ENCODE assay signal across 8 cellular contexts in genomic region chr19:11798391-11799296, GRCh38. TPM values are rescaled to one million over a fixed set of nuclear protein-coding genes. Genes with fewer than 3 reads are reported as not detected.
A peak's percentile ranks its signal among the peaks of the same experiment; 100 is the strongest.
DNase-seq lines count a peak whose midpoint lies in the region; ATAC-seq and TF ChIP-seq lines count a peak whose summit lies in the region.

Gene ZNF491 (plus strand): TSS chr19:11798523. CDS start chr19:11805954, 7,431 bp downstream.

- POLR2A ChIA-PET in AG04449 (lab: Yijun Ruan, JAX): interaction anchor here (0.8 to 1.1 kb wide), 2 partner anchors 15 to 125 kb away, joined by 3 read pairs; no protein-coding TSS in a partner anchor

- H3K27me3 ChIP-seq in dorsolateral prefrontal cortex: no peaks in the 10 kb centered on the region

- TF ChIP-seq CTCF in AG04449 (IDR thresholded peaks at IDR 0.05; ENCODE audit: insufficient read depth, low read length, missing control alignments) (peak; percentile 50), dorsolateral prefrontal cortex (IDR thresholded peaks at IDR 0.05 in 54 of 56, conservative IDR thresholded peaks at IDR 0.05 in 2 of 56; ENCODE audit: low read depth in 1 of 56, partially characterized antibody in 56 of 56) (peak in 35 of 56 donors; percentile 4 to 50 (median 24)), lower leg skin (IDR thresholded peaks at IDR 0.05) (no peak)

- ATAC-seq in GM18873 (IDR thresholded peaks at IDR 0.05; ENCODE audit: low FRiP score, unreplicated experiment): peak; percentile 76
- peak; percentile 90 for ATAC-seq in HG03196 (IDR thresholded peaks at IDR 0.05; ENCODE audit: unreplicated experiment)

- H3K4me3 ChIP-seq in AG04449 (ENCODE audit: low read depth, low read length) (peak within 1 kb of the TSS; percentile 81), dorsolateral prefrontal cortex (peak within 1 kb of the TSS; percentile 44 to 93 (median 82)), lower leg skin (ENCODE audit: low read depth, poor library complexity, severe bottlenecking) (peak within 1 kb of the TSS; percentile 48)

- intact Hi-C loops in dorsolateral prefrontal cortex (cut with DNase I): loop anchor here (2.0 to 5.0 kb wide), 5 partner anchors 14 to 344 kb away; partner anchors contain the start of genes ZNF700 (in 2 of the 2), ZNF20 (in 1 of the 2) and ZNF844 (in 1 of the 2)
- intact Hi-C loops in lower leg skin (cut with DNase I; ENCODE audit: low total_unique reads): loop anchor here (5.0 kb wide), 1 partner anchor 189 kb away; no protein-coding TSS in a partner anchor

- no peak for TF ChIP-seq POLR2A in lower leg skin (IDR thresholded peaks at IDR 0.05)

- DNase-seq in AG04449 (ENCODE audit: low read depth, low spot score): peak; percentile 34
- peak; percentile 85 for DNase-seq in NCI-H524 treated with DMSO at 0.1 percent for 48 hours (lab: John Stamatoyannopoulos, UW)
- DNase-seq in activated CD4-positive, alpha-beta T cell treated with anti-CD3 and anti-CD28 coated beads, Interleukin-2, amount 50 U/mL, for 4 hours: peak; percentile 82 to 83
- peak; percentile 88 to 96 (median 94) for DNase-seq in dorsolateral prefrontal cortex
- peak; percentile 89 to 98 for DNase-seq in lower leg skin (ENCODE audit: low spot score in 2 of 2)
- DNase-seq in stimulated activated CD4-positive, alpha-beta T cell treated with anti-CD3 and anti-CD28 coated beads, Interleukin-4, amount 100 ng/mL, for 1 hour: peak; percentile 89

- H3K27ac ChIP-seq in dorsolateral prefrontal cortex: peak within 1 kb of the TSS in 58 of 59 donors; percentile 1 to 91 (median 76)

- CTCF ChIA-PET in AG04449 (lab: Yijun Ruan, JAX): interaction anchor here (0.6 to 8.6 kb wide), 34 partner anchors 10 to 457 kb away, joined by 3 to 95 read pairs (median 6); partner anchors contain the start of genes ZNF433, ZNF440, ZNF441 and ZNF700

- WGBS in lower leg skin, 2 donors: 1 to 3% methylated on average over 21 to 54 of the region's 56 CpGs

RNA-seq across cellular contexts. Expression of gene ZNF491, which starts in this region (rescaled TPM):
- 10 to 100 TPM in 5 of 120 experiments, 1 to 10 TPM in 115; 3.3 to 10.8 (median 6.0) TPM for total RNA-seq in dorsolateral prefrontal cortex
- total RNA-seq in lower leg skin: 1 to 10 TPM in 2 of 4 donors, under 1 TPM in 1, not detected in 1; 0.74 to 2.1 (median 1.3) TPM

Comparison
In these comparisons a context has a peak if more than half of its experiments do, and no peak if none do; other contexts are left out.
1. Peak in every context shown above with its lines: DNase-seq, ATAC-seq, H3K4me3 ChIP-seq and H3K27ac ChIP-seq.
2. DNase-seq: peak in every context shown above with its lines; median percentile 94 in dorsolateral prefrontal cortex; 94 in lower leg skin; 89 in stimulated activated CD4-positive, alpha-beta T cell treated with anti-CD3 and anti-CD28 coated beads, Interleukin-4, amount 100 ng/mL, for 1 hour; 85 in NCI-H524 treated with DMSO at 0.1 percent for 48 hours; 82 in activated CD4-positive, alpha-beta T cell treated with anti-CD3 and anti-CD28 coated beads, Interleukin-2, amount 50 U/mL, for 4 hours; 34 in AG04449.
3. CTCF ChIP-seq: peak in AG04449 (single experiment) and dorsolateral prefrontal cortex (35 of 56); none in lower leg skin (0 of 3).